23 cellular contexts compared by ENCODE assay signal in the genomic region with DNA sequence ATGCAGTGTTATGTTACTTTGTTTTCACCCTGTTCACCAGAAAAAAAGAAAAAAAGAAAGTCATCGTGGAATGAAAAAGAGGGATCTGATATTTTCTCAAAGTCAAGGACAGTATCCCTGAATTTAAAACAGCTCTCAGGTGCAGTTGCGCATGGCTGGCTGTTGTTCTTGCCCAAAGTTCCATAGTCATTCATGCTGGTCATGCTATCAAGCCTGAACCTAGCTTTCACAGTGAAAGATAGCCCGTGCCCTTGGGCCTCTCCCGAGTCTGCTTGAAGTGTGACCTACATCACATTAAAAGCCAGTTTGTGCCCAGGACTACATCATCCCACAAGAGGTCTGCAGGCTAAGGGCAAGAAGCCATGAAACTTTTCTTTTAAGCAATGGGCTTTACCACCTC.
A peak's percentile ranks its signal among the peaks of the same experiment; 100 is the strongest.
DNase-seq lines count a peak whose midpoint lies in the region; ATAC-seq, FAIRE-seq and TF ChIP-seq lines count a peak whose summit lies in the region.
"Had no signal": no experiment of that assay in that cellular context is flagged by ENCODE, and none has a peak within 500 bp of the region (broad histone marks: within the 10 kb centered on the region; RNA-seq: fewer than 3 reads in every experiment).

No MANE protein-coding gene starts in this region.

- peaks cover 45% of the 10 kb centered on the region for H3K4me1 Mint-ChIP-seq in nephron progenitor cell
- H3K4me1 Mint-ChIP-seq: B cell had no signal

- WGBS in A549 (ENCODE audit: missing lambda C conversion rate), result 7% methylated on average over 4 of the region's 4 CpGs

- ATAC-seq in A549, result no peak
- ATAC-seq in RWPE2 (ENCODE audit: low read depth), result no peak
- ATAC-seq in GM21723 (IDR thresholded peaks at IDR 0.05; ENCODE audit: unreplicated experiment), result no peak
- ATAC-seq: CD8-positive, alpha-beta T cell had no signal

- peaks cover 4% of the 10 kb centered on the region for H3K27me3 Mint-ChIP-seq in nephron progenitor cell (ENCODE audit: low read depth, poor library complexity)
- H3K27me3 Mint-ChIP-seq: B cell; CD4-positive, alpha-beta T cell had no signal

- H3K27me3 ChIP-seq in RWPE2 (ENCODE audit: insufficient read depth, poor library complexity, severe bottlenecking), result no peaks in the 10 kb centered on the region
- H3K27me3 ChIP-seq: BLaER1 treated with 17β-estradiol and CSF1 and Interleukin-3, amounts not matched to agents 10 nM and 100 nM had no signal

- H3K4me3 ChIP-seq in A549 (no peak overlapping the region), RWPE2 (ENCODE audit: severe bottlenecking) (no peak overlapping the region)
- H3K4me3 ChIP-seq: BLaER1 treated with 17β-estradiol and CSF1 and Interleukin-3, amounts not matched to agents 10 nM and 100 nM had no signal

- no peak for TF ChIP-seq RAD21 in A549 (conservative IDR thresholded peaks at IDR 0.05 in 1 of 2, IDR thresholded peaks at IDR 0.05 in 1 of 2)

- FAIRE-seq in A549 (lab: Jason Lieb, UNC) (peak; percentile 13), H54 (lab: Jason Lieb, UNC) (no peak)
- FAIRE-seq: D721Med, G401.6, GM12891, GM19239 had no signal

- peak overlapping the region; percentile 5 for H3K4me3 Mint-ChIP-seq in nephron progenitor cell
- H3K4me3 Mint-ChIP-seq: B cell; CD4-positive, alpha-beta T cell; CD8-positive, alpha-beta T cell had no signal

- H3K9me3 ChIP-seq in A549, result 0 out of 3 replicates have a peak, but pooled peaks cover 2% of the 10 kb centered on the region
- no peaks in the 10 kb centered on the region for H3K9me3 ChIP-seq in RWPE2 (ENCODE audit: severe bottlenecking)
- H3K9me3 ChIP-seq: BLaER1 treated with 17β-estradiol and CSF1 and Interleukin-3, amounts not matched to agents 10 nM and 100 nM; Caco-2 had no signal

- in situ Hi-C loops in ACHN (cut with HindIII; ENCODE audit: low pct_ligation_motif_present, low pct_unique_long_range_greater_than_20kb, low sequenced_read_pairs), result no loop called here

- POLR2A ChIA-PET in A549 (lab: Yijun Ruan, JAX), result no interaction called here

- no peaks in the 10 kb centered on the region for H3K36me3 ChIP-seq in RWPE2 (ENCODE audit: low read depth)
- H3K36me3 ChIP-seq: BLaER1 treated with 17β-estradiol and CSF1 and Interleukin-3, amounts not matched to agents 10 nM and 100 nM had no signal

- TF ChIP-seq EP300 in A549 (IDR thresholded peaks at IDR 0.05), result no peak

- DNase-seq in A549 (ENCODE audit: low read depth in 1 of 2, low spot score in 1 of 2), result no peak
- no peak for DNase-seq in RWPE2 (ENCODE audit: low spot score)
- peak; percentile 74 for DNase-seq in left kidney (ENCODE audit: low read depth, low spot score)
- peak; percentile 21 for DNase-seq in nephron progenitor cell
- no peak for DNase-seq in GM19238 (ENCODE audit: insufficient read length, low spot score)
- DNase-seq in ACHN, result no peak
- DNase-seq in H54 (ENCODE audit: insufficient read length, low spot score), result no peak
- DNase-seq: AML-193; Caco-2; Calu3; CD4-positive, alpha-beta T cell; CD8-positive, alpha-beta T cell; DMS79 treated with DMSO at 0.1 percent for 48 hours; GF-D8 had no signal

- no peak overlapping the region for H3K4me2 ChIP-seq in A549
- H3K4me2 ChIP-seq: BLaER1 treated with 17β-estradiol and CSF1 and Interleukin-3, amounts not matched to agents 10 nM and 100 nM had no signal

- H3K9me3 Mint-ChIP-seq in nephron progenitor cell, result peaks cover 2% of the 10 kb centered on the region
- H3K9me3 Mint-ChIP-seq: CD4-positive, alpha-beta T cell; CD8-positive, alpha-beta T cell had no signal

- peak overlapping the region; percentile 92 for H3K27ac Mint-ChIP-seq in nephron progenitor cell
- H3K27ac Mint-ChIP-seq: B cell; CD4-positive, alpha-beta T cell; CD8-positive, alpha-beta T cell had no signal

- TF ChIP-seq POLR2A in A549 (IDR thresholded peaks at IDR 0.05; ENCODE audit: low read length), result no peak
- TF ChIP-seq POLR2A in H54 (IDR thresholded peaks at IDR 0.05; ENCODE audit: low read depth, low read length), result no peak

- TF ChIP-seq CTCF in A549 (IDR thresholded peaks at IDR 0.05), result no peak
- no peak for TF ChIP-seq CTCF in RWPE2 (IDR thresholded peaks at IDR 0.05; ENCODE audit: poor library complexity, severe bottlenecking)
- no peak for TF ChIP-seq CTCF in nephron progenitor cell (IDR thresholded peaks at IDR 0.05)

- H3K4me1 ChIP-seq in A549 (no peaks in the 10 kb centered on the region), RWPE2 (ENCODE audit: insufficient read depth, poor library complexity, severe bottlenecking) (peaks cover 27% of the 10 kb centered on the region)
- H3K4me1 ChIP-seq: BLaER1 treated with 17β-estradiol and CSF1 and Interleukin-3, amounts not matched to agents 10 nM and 100 nM; Caco-2 had no signal

- CTCF ChIA-PET in A549 (lab: Yijun Ruan, JAX), result no interaction called here

- H3K27ac ChIP-seq in A549 (no peak overlapping the region), RWPE2 (ENCODE audit: poor library complexity, severe bottlenecking) (peak overlapping the region; percentile 59)
- H3K27ac ChIP-seq: 22Rv1; BLaER1 treated with 17β-estradiol and CSF1 and Interleukin-3, amounts not matched to agents 10 nM and 100 nM; C4-2B had no signal

- H3K36me3 Mint-ChIP-seq in nephron progenitor cell (ENCODE audit: low read depth), result no peaks in the 10 kb centered on the region
- H3K36me3 Mint-ChIP-seq: CD8-positive, alpha-beta T cell had no signal

TF ChIP-seq in A549, 52 proteins besides CTCF, POLR2A, EP300 and RAD21:
- TF ChIP-seq SMC3 (IDR thresholded peaks at IDR 0.05), result no peak
- TF ChIP-seq, protein P1, sequence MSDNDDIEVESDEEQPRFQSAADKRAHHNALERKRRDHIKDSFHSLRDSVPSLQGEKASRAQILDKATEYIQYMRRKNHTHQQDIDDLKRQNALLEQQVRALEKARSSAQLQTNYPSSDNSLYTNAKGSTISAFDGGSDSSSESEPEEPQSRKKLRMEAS (IDR thresholded peaks at IDR 0.05), result no peak
- TF ChIP-seq HOXB5 (CRISPR knock-in tag; IDR thresholded peaks at IDR 0.05), result no peak
- TF ChIP-seq, protein P2, sequence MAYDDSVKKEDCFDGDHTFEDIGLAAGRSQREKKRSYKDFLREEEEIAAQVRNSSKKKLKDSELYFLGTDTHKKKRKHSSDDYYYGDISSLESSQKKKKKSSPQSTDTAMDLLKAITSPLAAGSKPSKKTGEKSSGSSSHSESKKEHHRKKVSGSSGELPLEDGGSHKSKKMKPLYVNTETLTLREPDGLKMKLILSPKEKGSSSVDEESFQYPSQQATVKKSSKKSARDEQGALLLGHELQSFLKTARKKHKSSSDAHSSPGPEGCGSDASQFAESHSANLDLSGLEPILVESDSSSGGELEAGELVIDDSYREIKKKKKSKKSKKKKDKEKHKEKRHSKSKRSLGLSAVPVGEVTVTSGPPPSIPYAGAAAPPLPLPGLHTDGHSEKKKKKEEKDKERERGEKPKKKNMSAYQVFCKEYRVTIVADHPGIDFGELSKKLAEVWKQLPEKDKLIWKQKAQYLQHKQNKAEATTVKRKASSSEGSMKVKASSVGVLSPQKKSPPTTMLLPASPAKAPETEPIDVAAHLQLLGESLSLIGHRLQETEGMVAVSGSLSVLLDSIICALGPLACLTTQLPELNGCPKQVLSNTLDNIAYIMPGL (CRISPR knock-in tag; IDR thresholded peaks at IDR 0.05; ENCODE audit: borderline replicate concordance), result no peak
- no peak for TF ChIP-seq TP53 (CRISPR knock-in tag; IDR thresholded peaks at IDR 0.05)
- TF ChIP-seq HES2 (IDR thresholded peaks at IDR 0.05), result no peak
- TF ChIP-seq NFE2L2 (conservative IDR thresholded peaks at IDR 0.05; ENCODE audit: low read length), result no peak
- no peak for TF ChIP-seq MAFK (IDR thresholded peaks at IDR 0.05; ENCODE audit: partially characterized antibody)
- TF ChIP-seq HDAC2 (IDR thresholded peaks at IDR 0.05), result no peak
- no peak for TF ChIP-seq RFX5 (IDR thresholded peaks at IDR 0.05)
- no peak for TF ChIP-seq ZSCAN20 (CRISPR knock-in tag; IDR thresholded peaks at IDR 0.05)
- TF ChIP-seq, protein P3, sequence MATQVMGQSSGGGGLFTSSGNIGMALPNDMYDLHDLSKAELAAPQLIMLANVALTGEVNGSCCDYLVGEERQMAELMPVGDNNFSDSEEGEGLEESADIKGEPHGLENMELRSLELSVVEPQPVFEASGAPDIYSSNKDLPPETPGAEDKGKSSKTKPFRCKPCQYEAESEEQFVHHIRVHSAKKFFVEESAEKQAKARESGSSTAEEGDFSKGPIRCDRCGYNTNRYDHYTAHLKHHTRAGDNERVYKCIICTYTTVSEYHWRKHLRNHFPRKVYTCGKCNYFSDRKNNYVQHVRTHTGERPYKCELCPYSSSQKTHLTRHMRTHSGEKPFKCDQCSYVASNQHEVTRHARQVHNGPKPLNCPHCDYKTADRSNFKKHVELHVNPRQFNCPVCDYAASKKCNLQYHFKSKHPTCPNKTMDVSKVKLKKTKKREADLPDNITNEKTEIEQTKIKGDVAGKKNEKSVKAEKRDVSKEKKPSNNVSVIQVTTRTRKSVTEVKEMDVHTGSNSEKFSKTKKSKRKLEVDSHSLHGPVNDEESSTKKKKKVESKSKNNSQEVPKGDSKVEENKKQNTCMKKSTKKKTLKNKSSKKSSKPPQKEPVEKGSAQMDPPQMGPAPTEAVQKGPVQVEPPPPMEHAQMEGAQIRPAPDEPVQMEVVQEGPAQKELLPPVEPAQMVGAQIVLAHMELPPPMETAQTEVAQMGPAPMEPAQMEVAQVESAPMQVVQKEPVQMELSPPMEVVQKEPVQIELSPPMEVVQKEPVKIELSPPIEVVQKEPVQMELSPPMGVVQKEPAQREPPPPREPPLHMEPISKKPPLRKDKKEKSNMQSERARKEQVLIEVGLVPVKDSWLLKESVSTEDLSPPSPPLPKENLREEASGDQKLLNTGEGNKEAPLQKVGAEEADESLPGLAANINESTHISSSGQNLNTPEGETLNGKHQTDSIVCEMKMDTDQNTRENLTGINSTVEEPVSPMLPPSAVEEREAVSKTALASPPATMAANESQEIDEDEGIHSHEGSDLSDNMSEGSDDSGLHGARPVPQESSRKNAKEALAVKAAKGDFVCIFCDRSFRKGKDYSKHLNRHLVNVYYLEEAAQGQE (IDR thresholded peaks at IDR 0.05), result no peak
- TF ChIP-seq HEYL (CRISPR knock-in tag; IDR thresholded peaks at IDR 0.05), result no peak

Comparison
In these comparisons a context has a peak if more than half of its experiments do, and no peak if none do; other contexts are left out.
1. DNase-seq: peak in left kidney (single experiment) and nephron progenitor cell (single experiment); none in A549 (0 of 2), RWPE2 (single experiment), GM19238 (single experiment), ACHN (single experiment) and H54 (single experiment).